In genomic region chr18:49305688-49306336, GRCh38 we compare ENCODE assay signal across 24 cellular contexts.
"Had no signal": no experiment of that assay in that cellular context is flagged by ENCODE, and none has a peak within 500 bp of the region (broad histone marks: within the 10 kb centered on the region; RNA-seq: fewer than 3 reads in every experiment).

No MANE protein-coding gene starts in this region.

- H3K4me1 ChIP-seq: tibial artery had no signal

- H3K27ac ChIP-seq: neutrophil, tibial artery had no signal

- H3K27me3 ChIP-seq: neutrophil, tibial artery had no signal

- ATAC-seq: activated CD8-positive, alpha-beta memory T cell treated with anti-CD3 and anti-CD28 coated beads, Interleukin-2, amount 10 ng/mL, durations not matched to agents 7 days and 5 days; activated T-helper 17 cell treated with anti-CD3 and anti-CD28 coated beads, Interleukin-2, amount 50 U/mL, for 72 hours; left lobe of liver; natural killer cell treated with Interleukin-12 subunit alpha and Interleukin-12 subunit beta and Interleukin-15 and Interleukin-18, amount 100 ng/mL, for 72 hours; T-cell had no signal

- H3K36me3 ChIP-seq: neutrophil had no signal

- FAIRE-seq: colon, endometrium had no signal

- H3K9me3 ChIP-seq: neutrophil, tibial artery had no signal

- H3K4me3 ChIP-seq: lung, tibial artery had no signal

- DNase-seq: activated B cell treated with CpG ODN at 0.5 μM for 24 hours; activated CD4-positive, alpha-beta memory T cell treated with anti-CD3 and anti-CD28 coated beads, Interleukin-2, amount 10 ng/mL, durations not matched to agents 7 days and 5 days; activated CD4-positive, alpha-beta T cell treated with anti-CD3 and anti-CD28 coated beads for 48 hours; activated CD8-positive, alpha-beta memory T cell treated with anti-CD3 and anti-CD28 coated beads, Interleukin-2, amount 10 ng/mL, durations not matched to agents 7 days and 5 days; activated naive CD4-positive, alpha-beta T cell; activated naive CD8-positive, alpha-beta T cell treated with anti-CD3 and anti-CD28 coated beads for 36 hours; amniotic stem cell; central memory CD4-positive, alpha-beta T cell; glutamatergic neuron; hippocampal formation; islet precursor cell; stimulated activated CD4-positive, alpha-beta T cell treated with anti-CD3 and anti-CD28 coated beads, Interleukin-12 subunit alpha, Interleukin-12 subunit beta, amount 100 ng/mL, for 4 hours; stimulated activated CD4-positive, alpha-beta T cell treated with anti-CD3 and anti-CD28 coated beads, Interleukin-1b, Interleukin-23, amount 100 ng/mL, for 48 hours; stimulated activated CD8-positive, alpha-beta memory T cell treated with anti-CD3 and anti-CD28 coated beads, Interleukin-4, amount 100 ng/mL, for 48 hours; stimulated activated naive CD4-positive, alpha-beta T cell treated with Interleukin-2 at 50 U/mL for 16 hours; T-cell; tibial artery had no signal
